In genomic region chr1:154884868-154885706, GRCh38 we compare ENCODE assay signal across 22 cellular contexts. TPM values are rescaled to one million over a fixed set of nuclear protein-coding genes. Genes with fewer than 3 reads are reported as not detected.
DNase-seq lines count a peak whose midpoint lies in the region; ATAC-seq, FAIRE-seq and TF ChIP-seq lines count a peak whose summit lies in the region.
"Had no signal": no experiment of that assay in that cellular context is flagged by ENCODE, and none has a peak within 500 bp of the region (broad histone marks: within the 10 kb centered on the region; RNA-seq: fewer than 3 reads in every experiment).

No MANE protein-coding gene starts in this region.

- no peak for TF ChIP-seq CTCF in Loucy (conservative IDR thresholded peaks at IDR 0.05; ENCODE audit: low read length)

- no peaks in the 10 kb centered on the region for H3K79me2 ChIP-seq in Loucy (ENCODE audit: insufficient read depth, low read length)

- no peaks in the 10 kb centered on the region for H3F3A ChIP-seq in Loucy (ENCODE audit: low read depth)

- no peaks in the 10 kb centered on the region for H4K20me1 ChIP-seq in Loucy (ENCODE audit: insufficient read depth, low read length, poor library complexity, severe bottlenecking)

- H3K27me3 ChIP-seq in Loucy (ENCODE audit: insufficient read depth, low read length, poor library complexity, severe bottlenecking) = no peaks in the 10 kb centered on the region

- no peaks in the 10 kb centered on the region for H3K9me3 ChIP-seq in Loucy (ENCODE audit: insufficient read depth, low read depth, low read length)
- H3K9me3 ChIP-seq: thoracic aorta had no signal

- no peaks in the 10 kb centered on the region for H3K36me3 ChIP-seq in Loucy (ENCODE audit: insufficient read depth, low read length)
- H3K36me3 ChIP-seq: thoracic aorta had no signal

- 0 out of 2 replicates have a peak overlapping the region, but pooled peaks have one; percentile 17 for H2AFZ ChIP-seq in Loucy (ENCODE audit: low read length)

- peak; percentile 82 for FAIRE-seq in endometrium (lab: Jason Lieb, UNC)
- FAIRE-seq: GM12878, keratinocyte had no signal

- ATAC-seq in HG02884 (IDR thresholded peaks at IDR 0.05; ENCODE audit: unreplicated experiment) = no peak
- ATAC-seq: GM12878, Panc1 had no signal

- no peak overlapping the region for H3K4me3 ChIP-seq in Loucy (ENCODE audit: low read length, poor library complexity, severe bottlenecking)
- H3K4me3 ChIP-seq: GM12878, thoracic aorta had no signal

- H3K9me2 ChIP-seq in Loucy (replicated peaks; ENCODE audit: low read depth, low read length) = no peaks in the 10 kb centered on the region

- H3K9ac ChIP-seq in Loucy (ENCODE audit: low read depth, low read length, poor library complexity, severe bottlenecking) = no peak overlapping the region

- no peak overlapping the region for H3K4me2 ChIP-seq in Loucy (ENCODE audit: low read depth, low read length, poor library complexity, severe bottlenecking)

- DNase-seq in NCI-H2227 (lab: John Stamatoyannopoulos, UW; ENCODE audit: unreplicated experiment) (peak; percentile 45), pulmonary artery endothelial cell (ENCODE audit: low read depth, low spot score) (peak; percentile 57), NCI-H2081 treated with DMSO at 0.1 percent for 48 hours (lab: John Stamatoyannopoulos, UW) (no peak), NCI-H187 treated with DMSO at 0.1 percent for 48 hours (lab: John Stamatoyannopoulos, UW) (no peak)
- no peak for DNase-seq in activated CD8-positive, alpha-beta memory T cell treated with anti-CD3 and anti-CD28 coated beads for 24 hours
- DNase-seq: activated CD4-positive, alpha-beta T cell treated with anti-CD3 and anti-CD28 coated beads for 48 hours; activated naive CD4-positive, alpha-beta T cell; amygdala; GDM1; hypothalamus; mesendoderm; NCI-H1694; NCI-H82; nephron progenitor cell; T1000 had no signal

- peaks cover 11% of the 10 kb centered on the region for H3K4me1 ChIP-seq in Loucy (ENCODE audit: insufficient read depth, low read length, poor library complexity, severe bottlenecking)

RNA-seq across cellular contexts. Expression of gene KCNN3, which starts 15.0 kb away (rescaled TPM):
- total RNA-seq in pulmonary artery endothelial cell = 0.20 and 1.4 TPM in 2 replicates

RNA-seq across cellular contexts. Expression of gene PMVK, which starts 51.4 kb away (rescaled TPM):
- total RNA-seq in pulmonary artery endothelial cell = 13.9 and 17.6 TPM in 2 replicates

Comparison
In these comparisons a context has a peak if more than half of its experiments do, and no peak if none do; other contexts are left out.
1. DNase-seq: peak in NCI-H2227 (single experiment) and pulmonary artery endothelial cell (single experiment); none in NCI-H2081 treated with DMSO at 0.1 percent for 48 hours (single experiment), NCI-H187 treated with DMSO at 0.1 percent for 48 hours (single experiment) and activated CD8-positive, alpha-beta memory T cell treated with anti-CD3 and anti-CD28 coated beads for 24 hours (single experiment).